17 cellular contexts compared by ENCODE assay signal in the genomic region with DNA sequence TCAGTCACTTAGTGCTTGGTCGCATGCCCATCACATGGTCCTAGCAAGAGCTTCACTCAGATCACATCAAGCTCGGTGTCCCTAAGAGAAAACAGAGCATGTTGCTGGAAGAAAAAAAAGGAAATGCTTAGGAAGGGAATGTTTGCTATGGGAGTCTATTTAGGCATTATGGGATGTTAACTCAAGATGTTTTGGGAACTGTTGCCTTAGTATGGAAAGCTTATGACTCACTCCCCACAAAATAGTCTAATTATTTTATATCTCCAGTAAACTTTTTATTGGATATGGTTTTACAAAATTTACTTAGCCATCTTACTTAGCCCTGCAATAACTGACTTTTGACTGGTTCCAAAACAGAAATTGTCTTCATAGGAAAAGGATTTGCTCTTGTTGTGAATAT.
DNase-seq lines count a peak whose midpoint lies in the region; ATAC-seq, FAIRE-seq and TF ChIP-seq lines count a peak whose summit lies in the region.
"Had no signal": no experiment of that assay in that cellular context is flagged by ENCODE, and none has a peak within 500 bp of the region (broad histone marks: within the 10 kb centered on the region; RNA-seq: fewer than 3 reads in every experiment).

No MANE protein-coding gene starts in this region.

- H2AK9ac ChIP-seq in IMR-90 (replicated peaks; ENCODE audit: low read depth, low read length, poor library complexity) = no peak overlapping the region

- dilution Hi-C loops in IMR-90 (cut with HindIII; ENCODE audit: low sequenced_read_pairs, unreplicated experiment) = no loop called here

- TF ChIP-seq CTCF in IMR-90 (conservative IDR thresholded peaks at IDR 0.05; ENCODE audit: low read depth, low read length) (no peak), K562 (IDR thresholded peaks at IDR 0.05 in 2 of 3, conservative IDR thresholded peaks at IDR 0.05 in 1 of 3; ENCODE audit: insufficient read depth in 2 of 3, low read depth in 1 of 3, low read length in 3 of 3) (no peak), gastroesophageal sphincter (IDR thresholded peaks at IDR 0.05) (no peak), vagina (IDR thresholded peaks at IDR 0.05) (no peak)

- H2BK20ac ChIP-seq in IMR-90 (ENCODE audit: low read depth, low read length) = no peak overlapping the region

- POLR2A ChIA-PET in IMR-90 (lab: Charles Lee; ENCODE audit: unreplicated experiment) = no interaction called here
- POLR2A ChIA-PET in K562 (lab: Yijun Ruan, JAX) = no interaction called here

- no peaks in the 10 kb centered on the region for H3K79me1 ChIP-seq in IMR-90 (ENCODE audit: low read depth in 1 of 2, low read length in 2 of 2)

- H3K9ac ChIP-seq in IMR-90 (ENCODE audit: low read depth, low read length) = no peak overlapping the region
- H3K9ac ChIP-seq in K562 (ENCODE audit: insufficient read depth in 1 of 2, low read depth in 2 of 2, low read length in 2 of 2) = no peak overlapping the region
- H3K9ac ChIP-seq: BLaER1 had no signal

- H3K56ac ChIP-seq in IMR-90 (ENCODE audit: extremely low read depth, insufficient read depth, low read length) = no peak overlapping the region

- in situ Hi-C loops in IMR-90 (cut with MboI; ENCODE audit: low sequenced_read_pairs) = no loop called here
- in situ Hi-C loops in K562 (cut with MboI) = no loop called here

- no peak for FAIRE-seq in K562 (lab: Jason Lieb, UNC)
- FAIRE-seq: A204.1, HepG2 had no signal

- no peak overlapping the region for H2BK120ac ChIP-seq in IMR-90 (ENCODE audit: low read depth, low read length)

- no peak overlapping the region for H4K91ac ChIP-seq in IMR-90 (ENCODE audit: insufficient read depth, low read depth, low read length)

- no peaks in the 10 kb centered on the region for H4K20me1 ChIP-seq in IMR-90 (ENCODE audit: insufficient read depth, low read length)
- H4K20me1 ChIP-seq in K562 (replicated peaks; ENCODE audit: control insufficient read depth, insufficient read depth, low read length) = no peaks in the 10 kb centered on the region
- H4K20me1 ChIP-seq: BLaER1 had no signal

- H2AK5ac ChIP-seq in IMR-90 (ENCODE audit: low read depth, low read length) = no peak overlapping the region

- H3K27me3 ChIP-seq in IMR-90 (ENCODE audit: control insufficient read depth, insufficient read depth, low read length) = no peaks in the 10 kb centered on the region
- no peaks in the 10 kb centered on the region for H3K27me3 ChIP-seq in K562 (ENCODE audit: control insufficient read depth in 2 of 2, insufficient read depth in 2 of 2, low read length in 2 of 2)
- no peaks in the 10 kb centered on the region for H3K27me3 ChIP-seq in gastroesophageal sphincter
- no peaks in the 10 kb centered on the region for H3K27me3 ChIP-seq in vagina
- H3K27me3 ChIP-seq: BLaER1 had no signal

- H3K9me1 ChIP-seq in IMR-90 (ENCODE audit: insufficient read depth, low read length) (no peaks in the 10 kb centered on the region), K562 (ENCODE audit: control insufficient read depth, insufficient read depth, low read length) (no peaks in the 10 kb centered on the region)

- H3K79me2 ChIP-seq in K562 (ENCODE audit: control insufficient read depth, insufficient read depth, low read length) = no peaks in the 10 kb centered on the region

- peak; percentile 75 for DNase-seq in EH (ENCODE audit: low read depth)
- DNase-seq in IMR-90 = peak; percentile 17
- DNase-seq in K562 (ENCODE audit: extremely low read depth in 1 of 4, low spot score in 3 of 4) = no peak
- DNase-seq in NCI-H82 treated with DMSO at 0.1 percent for 48 hours (lab: John Stamatoyannopoulos, UW; ENCODE audit: unreplicated experiment) = no peak
- DNase-seq in vagina (ENCODE audit: extremely low spot score in 2 of 2) = no peak
- DNase-seq in NK-92 (lab: John Stamatoyannopoulos, UW; ENCODE audit: unreplicated experiment) = no peak
- DNase-seq: ACHN; CD4-positive, alpha-beta memory T cell; DMS153; DMS79; GF-D8; H7 had no signal

- H2BK15ac ChIP-seq in IMR-90 (ENCODE audit: low read depth, low read length) = no peak overlapping the region

- H3K4me1 ChIP-seq in IMR-90 (ENCODE audit: control insufficient read depth, insufficient read depth, low read length) = no peaks in the 10 kb centered on the region
- no peaks in the 10 kb centered on the region for H3K4me1 ChIP-seq in K562 (replicated peaks in 1 of 2; ENCODE audit: control insufficient read depth in 2 of 2, insufficient read depth in 2 of 2, low read length in 2 of 2)
- no peaks in the 10 kb centered on the region for H3K4me1 ChIP-seq in gastroesophageal sphincter
- no peaks in the 10 kb centered on the region for H3K4me1 ChIP-seq in vagina
- H3K4me1 ChIP-seq: BLaER1 had no signal

- no peak overlapping the region for H2AFZ ChIP-seq in IMR-90 (replicated peaks; ENCODE audit: low read length, poor library complexity)
- peak overlapping the region; percentile 2; the same call in 1 of the 2 replicates for H2AFZ ChIP-seq in K562 (ENCODE audit: low read depth, low read length)
- H2AFZ ChIP-seq: GM23338 had no signal

- H3K18ac ChIP-seq in IMR-90 (ENCODE audit: low read depth, low read length) = no peak overlapping the region

- H3K27ac ChIP-seq in IMR-90 (ENCODE audit: insufficient read depth, low read length) (no peak overlapping the region), K562 (ENCODE audit: extremely low read depth, low read depth, low read length) (no peak overlapping the region), gastroesophageal sphincter (no peak overlapping the region), vagina (no peak overlapping the region)
- H3K27ac ChIP-seq: BLaER1 had no signal

- no peaks in the 10 kb centered on the region for H3K36me3 ChIP-seq in IMR-90 (ENCODE audit: control insufficient read depth, insufficient read depth, low read length)
- no peaks in the 10 kb centered on the region for H3K36me3 ChIP-seq in K562 (ENCODE audit: control insufficient read depth, insufficient read depth, low read length)
- H3K36me3 ChIP-seq in gastroesophageal sphincter = no peaks in the 10 kb centered on the region
- H3K36me3 ChIP-seq in vagina = no peaks in the 10 kb centered on the region
- H3K36me3 ChIP-seq: BLaER1 had no signal

- no peak overlapping the region for H3K23ac ChIP-seq in IMR-90 (ENCODE audit: low read depth, low read length)

- H3K4me2 ChIP-seq in IMR-90 (ENCODE audit: low read depth, low read length) (no peak overlapping the region), K562 (ENCODE audit: insufficient read depth, low read length) (no peak overlapping the region)
- H3K4me2 ChIP-seq: BLaER1, GM23338 had no signal

- no peak overlapping the region for H2BK5ac ChIP-seq in IMR-90 (ENCODE audit: low read depth, low read length, poor library complexity, severe bottlenecking)

- no TSS peak for BruUV-seq in IMR-90 (replicated peaks; lab: Mats Ljungman, UMichigan)
- BruUV-seq in K562 (replicated peaks; lab: Mats Ljungman, UMichigan) = no TSS peak

- 100% methylated on average over 1 of the region's 2 CpGs; no CpG with 5 or more reads in 1 of the 2 experiments for WGBS in IMR-90 (ENCODE audit: extremely low coverage in 2 of 2, insufficient read length in 1 of 2), 2 experiments
- 43% methylated on average over 2 of the region's 2 CpGs for WGBS in K562 (ENCODE audit: insufficient coverage, low coverage, missing lambda C conversion rate)
- 75 to 95% methylated on average over 2 of the region's 2 CpGs for WGBS in gastroesophageal sphincter (ENCODE audit: low coverage in 1 of 2), 2 donors

- H3K9me3 ChIP-seq in IMR-90 (ENCODE audit: control insufficient read depth, insufficient read depth, low read length) (no peaks in the 10 kb centered on the region; the same call in 1 of the 2 replicates), K562 (replicated peaks; ENCODE audit: control insufficient read depth, insufficient read depth, low read depth, low read length) (no peaks in the 10 kb centered on the region), gastroesophageal sphincter (no peaks in the 10 kb centered on the region), vagina (no peaks in the 10 kb centered on the region)

- TF ChIP-seq RAD21 in IMR-90 (IDR thresholded peaks at IDR 0.05; ENCODE audit: low read length) (no peak), K562 (CRISPR knock-in tag; conservative IDR thresholded peaks at IDR 0.05 in 1 of 2, IDR thresholded peaks at IDR 0.05 in 1 of 2) (no peak)

- H3K14ac ChIP-seq in IMR-90 (replicated peaks; ENCODE audit: low read depth, low read length) = no peak overlapping the region

- ATAC-seq in IMR-90 (ENCODE audit: low read depth) (no peak), K562 (no peak), gastroesophageal sphincter (no peak)
- ATAC-seq: GM23338, HepG2 had no signal

- no peak overlapping the region for H3K4ac ChIP-seq in IMR-90 (ENCODE audit: low read depth, low read length)

- H3K4me3 ChIP-seq in IMR-90 (ENCODE audit: insufficient read depth, low read depth, low read length) = no peak overlapping the region
- no peak overlapping the region for H3K4me3 ChIP-seq in K562
- no peak overlapping the region for H3K4me3 ChIP-seq in gastroesophageal sphincter
- no peak overlapping the region for H3K4me3 ChIP-seq in vagina
- H3K4me3 ChIP-seq: BLaER1, GM23338 had no signal

- no peak overlapping the region for H4K5ac ChIP-seq in IMR-90 (ENCODE audit: low read depth, low read length)

- intact Hi-C loops in IMR-90 (cut with micrococcal nuclease) (no loop called here), K562 (cut with micrococcal nuclease) (no loop called here), vagina (cut with DNase I) (no loop called here)

- TF ChIP-seq EP300 in K562 (IDR thresholded peaks at IDR 0.05; ENCODE audit: low read length) = no peak
- no peak for TF ChIP-seq EP300 in gastroesophageal sphincter (IDR thresholded peaks at IDR 0.05)

- TF ChIP-seq POLR2A in IMR-90 (IDR thresholded peaks at IDR 0.05; ENCODE audit: low read depth, low read length) = no peak
- no peak for TF ChIP-seq POLR2A in K562 (conservative IDR thresholded peaks at IDR 0.05)
- no peak for TF ChIP-seq POLR2A in gastroesophageal sphincter (IDR thresholded peaks at IDR 0.05)
- TF ChIP-seq POLR2A in vagina (IDR thresholded peaks at IDR 0.05) = no peak

- H4K8ac ChIP-seq in IMR-90 (ENCODE audit: low read depth in 2 of 2, low read length in 2 of 2) = no peak overlapping the region

- CTCF ChIA-PET in IMR-90 (lab: Yijun Ruan, JAX) = no interaction called here
- CTCF ChIA-PET in K562 (lab: Yijun Ruan, JAX; ENCODE audit: low intra/inter-chr PET ratio) = no interaction called here

TF ChIP-seq in IMR-90, 13 proteins besides CTCF, POLR2A, EP300 and RAD21 (continues in another document):
- no peak for TF ChIP-seq CHD1 (IDR thresholded peaks at IDR 0.05; ENCODE audit: low read depth, low read length)
- TF ChIP-seq NFE2L2 (IDR thresholded peaks at IDR 0.05; ENCODE audit: low read depth, low read length) = no peak
- TF ChIP-seq MAZ (IDR thresholded peaks at IDR 0.05; ENCODE audit: borderline replicate concordance, low read depth, low read length) = no peak
- TF ChIP-seq MXI1 (IDR thresholded peaks at IDR 0.05; ENCODE audit: borderline replicate concordance, low read depth, low read length) = no peak

TF ChIP-seq in K562, 482 proteins besides CTCF, POLR2A, EP300 and RAD21 (continues in another document):
- TF ChIP-seq SP2 (IDR thresholded peaks at IDR 0.05; ENCODE audit: extremely low read depth, low read depth, low read length, poor library complexity, severe bottlenecking) = no peak
- TF ChIP-seq ZNF644 (tag; IDR thresholded peaks at IDR 0.05; ENCODE audit: low read depth) = no peak
- no peak for TF ChIP-seq ZNF124 (CRISPR knock-in tag; IDR thresholded peaks at IDR 0.05)
- TF ChIP-seq BHLHE40 (IDR thresholded peaks at IDR 0.05; ENCODE audit: low read length) = no peak
- no peak for TF ChIP-seq PHB (CRISPR knock-in tag; IDR thresholded peaks at IDR 0.05)

Comparison
In these comparisons a context has a peak if more than half of its experiments do, and no peak if none do; other contexts are left out.
1. DNase-seq: peak in EH (single experiment) and IMR-90 (single experiment); none in K562 (0 of 4), NCI-H82 treated with DMSO at 0.1 percent for 48 hours (single experiment), vagina (0 of 2) and NK-92 (single experiment).